Comparison of ENCODE assay signal across 30 cellular contexts in genomic region chr4:8862334-8862733, GRCh38. TPM values are rescaled to one million over a fixed set of nuclear protein-coding genes. Genes with fewer than 3 reads are reported as not detected.
"Had no signal": no experiment of that assay in that cellular context is flagged by ENCODE, and none has a peak within 500 bp of the region (broad histone marks: within the 10 kb centered on the region; RNA-seq: fewer than 3 reads in every experiment).

No MANE protein-coding gene starts in this region.

- H3K27ac ChIP-seq: body of pancreas, esophagus muscularis mucosa, foreskin keratinocyte, gastrocnemius medialis, heart right ventricle had no signal

- H3K9me3 ChIP-seq: body of pancreas, esophagus muscularis mucosa, gastrocnemius medialis, heart right ventricle had no signal

- DNase-seq: activated CD4-positive, alpha-beta memory T cell treated with anti-CD3 and anti-CD28 coated beads for 36 hours; activated CD4-positive, alpha-beta T cell treated with anti-CD3 and anti-CD28 coated beads for 1 hour; activated CD4-positive, alpha-beta T cell treated with anti-CD3 and anti-CD28 coated beads for 48 hours; activated CD8-positive, alpha-beta memory T cell treated with anti-CD3 and anti-CD28 coated beads, Interleukin-2, amount 50 U/mL, for 48 hours; activated gamma-delta T cell treated with Interleukin-2 at 50 U/mL for 16 hours; activated naive CD4-positive, alpha-beta T cell treated with anti-CD3 and anti-CD28 coated beads, Interleukin-2, amount 50 U/mL, for 16 hours; activated naive CD4-positive, alpha-beta T cell treated with Interleukin-2 at 50 U/mL for 16 hours; activated T-cell treated with anti-CD3 and anti-CD28 coated beads for 4 hours; activated T-cell treated with anti-CD3 and anti-CD28 coated beads, Interleukin-2, amount 50 U/mL, for 24 hours; activated T-cell treated with anti-CD3 and anti-CD28 coated beads, Interleukin-2, amount 50 U/mL, for 72 hours; amniotic stem cell; anterior cingulate cortex; body of pancreas; caudate nucleus; cortex of kidney; dermis blood vessel endothelial cell; effector CD4-positive, alpha-beta T cell; effector memory CD8-positive, alpha-beta T cell; erythroblast; foreskin keratinocyte; gastrocnemius medialis; heart right ventricle; T-helper 1 cell; T-helper 17 cell; T1000 had no signal

- H3K4me3 Mint-ChIP-seq: activated CD4-positive, alpha-beta memory T cell treated with anti-CD3 and anti-CD28 coated beads for 36 hours; activated naive CD8-positive, alpha-beta T cell; activated T-cell treated with anti-CD3 and anti-CD28 coated beads, Interleukin-2, amount 50 U/mL, for 24 hours; activated T-cell treated with anti-CD3 and anti-CD28 coated beads, Interleukin-2, amount 50 U/mL, for 72 hours; effector memory CD8-positive, alpha-beta T cell; T-helper 17 cell; T-helper 2 cell treated with Interferon-gamma antibody and Interleukin-4, amounts not matched to agents 5 μg/mL and 100 μg/mL, for 36 hours had no signal

- ATAC-seq: activated T-cell treated with anti-CD3 and anti-CD28 coated beads, Interleukin-2, amount 50 U/mL, for 72 hours; body of pancreas; effector memory CD8-positive, alpha-beta T cell; foreskin keratinocyte; gastrocnemius medialis; heart right ventricle; T-helper 17 cell had no signal

- H3K4me3 ChIP-seq: body of pancreas, esophagus muscularis mucosa, gastrocnemius medialis had no signal

- H3K9me3 Mint-ChIP-seq: activated CD4-positive, alpha-beta memory T cell treated with anti-CD3 and anti-CD28 coated beads for 36 hours; activated T-cell treated with anti-CD3 and anti-CD28 coated beads, Interleukin-2, amount 50 U/mL, for 24 hours; activated T-cell treated with anti-CD3 and anti-CD28 coated beads, Interleukin-2, amount 50 U/mL, for 72 hours; effector memory CD8-positive, alpha-beta T cell; T-helper 2 cell treated with Interferon-gamma antibody and Interleukin-4, amounts not matched to agents 5 μg/mL and 100 μg/mL, for 36 hours had no signal

- H3K27ac Mint-ChIP-seq: activated CD4-positive, alpha-beta memory T cell treated with anti-CD3 and anti-CD28 coated beads for 36 hours; activated naive CD8-positive, alpha-beta T cell; activated T-cell treated with anti-CD3 and anti-CD28 coated beads, Interleukin-2, amount 50 U/mL, for 72 hours; effector memory CD8-positive, alpha-beta T cell; T-helper 17 cell; T-helper 2 cell treated with Interferon-gamma antibody and Interleukin-4, amounts not matched to agents 5 μg/mL and 100 μg/mL, for 36 hours had no signal

- H3K36me3 ChIP-seq: esophagus muscularis mucosa, gastrocnemius medialis, heart right ventricle had no signal

- H3K36me3 Mint-ChIP-seq: activated CD4-positive, alpha-beta memory T cell treated with anti-CD3 and anti-CD28 coated beads for 36 hours; activated naive CD8-positive, alpha-beta T cell had no signal

RNA-seq across cellular contexts. Expression of gene HMX1, which starts 9.3 kb away (rescaled TPM):
- total RNA-seq: activated CD4-positive, alpha-beta memory T cell treated with anti-CD3 and anti-CD28 coated beads for 36 hours; activated T-cell treated with anti-CD3 and anti-CD28 coated beads, Interleukin-2, amount 50 U/mL, for 72 hours; body of pancreas; chondrocyte; dermis blood vessel endothelial cell; foreskin keratinocyte; gastrocnemius medialis; T-helper 17 cell had no signal
- polyA plus RNA-seq: adipose tissue, foreskin keratinocyte, heart right ventricle had no signal
